8 cellular contexts compared by ENCODE assay signal in the genomic region with DNA sequence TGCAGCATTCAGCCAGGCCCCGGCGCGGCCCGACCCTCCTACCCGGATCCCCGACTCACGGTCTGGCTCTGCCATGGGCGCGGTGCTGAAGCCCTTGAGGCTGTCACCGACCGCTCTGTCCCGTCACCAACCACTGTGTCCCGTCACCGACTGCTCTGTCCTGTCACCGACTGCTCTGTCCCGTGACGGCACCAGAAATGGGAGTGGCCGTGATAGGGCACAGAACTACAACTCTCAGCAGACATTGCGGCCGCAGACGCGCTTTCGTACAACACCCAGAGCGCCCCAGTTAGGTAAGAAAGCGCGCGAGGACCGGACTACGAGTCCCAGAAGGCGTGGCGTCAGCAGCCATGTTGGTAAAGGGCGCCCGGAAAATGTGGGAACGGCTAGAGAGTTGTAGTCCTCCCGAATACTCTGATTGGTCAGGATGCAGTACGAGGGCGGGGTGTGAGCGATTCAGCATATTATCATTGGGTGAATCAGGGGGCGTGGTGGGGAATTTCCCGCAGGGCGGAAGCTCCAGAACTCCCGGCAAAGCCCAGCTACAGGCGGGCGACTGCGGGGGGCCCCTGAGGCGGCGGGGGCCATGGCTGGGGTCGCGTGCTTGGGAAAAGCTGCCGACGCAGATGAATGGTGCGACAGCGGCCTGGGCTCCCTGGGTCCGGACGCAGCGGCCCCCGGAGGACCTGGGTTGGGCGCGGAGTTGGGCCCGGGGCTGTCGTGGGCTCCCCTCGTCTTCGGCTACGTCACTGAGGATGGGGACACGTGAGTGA. TPM values are rescaled to one million over a fixed set of nuclear protein-coding genes. Genes with fewer than 3 reads are reported as not detected.
DNase-seq lines count a peak whose midpoint lies in the region; ATAC-seq and TF ChIP-seq lines count a peak whose summit lies in the region.

A gene with protein sequence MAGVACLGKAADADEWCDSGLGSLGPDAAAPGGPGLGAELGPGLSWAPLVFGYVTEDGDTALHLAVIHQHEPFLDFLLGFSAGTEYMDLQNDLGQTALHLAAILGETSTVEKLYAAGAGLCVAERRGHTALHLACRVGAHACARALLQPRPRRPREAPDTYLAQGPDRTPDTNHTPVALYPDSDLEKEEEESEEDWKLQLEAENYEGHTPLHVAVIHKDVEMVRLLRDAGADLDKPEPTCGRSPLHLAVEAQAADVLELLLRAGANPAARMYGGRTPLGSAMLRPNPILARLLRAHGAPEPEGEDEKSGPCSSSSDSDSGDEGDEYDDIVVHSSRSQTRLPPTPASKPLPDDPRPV (plus strand): TSS at position 523 of the 773 bp plus-strand sequence. CDS start 64 bp downstream, at position 587.
TSS of gene SIRT2 (minus strand) at position 172 of the 773 bp plus-strand sequence. CDS start at position 75, 97 bp downstream.

- H3K4me1 ChIP-seq in suprapubic skin: peaks cover 39% of the 10 kb centered on the region

- no peak for TF ChIP-seq CTCF in GM06990 (IDR thresholded peaks at IDR 0.05; ENCODE audit: insufficient read depth, low read length, poor library complexity, severe bottlenecking)
- no peak for TF ChIP-seq CTCF in suprapubic skin (IDR thresholded peaks at IDR 0.05)

- H3K27me3 ChIP-seq in GM06990 (replicated peaks; ENCODE audit: control insufficient read depth, insufficient read depth, low read length) (no peaks in the 10 kb centered on the region), suprapubic skin (no peaks in the 10 kb centered on the region)

- no peaks in the 10 kb centered on the region for H3K27me3 Mint-ChIP-seq in activated naive CD4-positive, alpha-beta T cell treated with anti-CD3 and anti-CD28 coated beads, Interleukin-2, amount 50 U/mL, for 24 hours

- peaks cover 47% of the 10 kb centered on the region for H3K4me1 Mint-ChIP-seq in activated naive CD4-positive, alpha-beta T cell treated with anti-CD3 and anti-CD28 coated beads, Interleukin-2, amount 50 U/mL, for 24 hours

- ATAC-seq in HG02588 (IDR thresholded peaks at IDR 0.05; ENCODE audit: unreplicated experiment): peak; percentile 89
- ATAC-seq in SK-N-SH treated with all-trans-retinoic acid at 6 μM for 48 hours: peak; percentile 97

- TF ChIP-seq EP300 in suprapubic skin (IDR thresholded peaks at IDR 0.05): no peak

- peak in 1 of 2 donors; percentile 84 for TF ChIP-seq POLR2A in suprapubic skin (IDR thresholded peaks at IDR 0.05)

- peak; percentile 96 for DNase-seq in GM06990 (ENCODE audit: extremely low read depth, insufficient read length)
- peak; percentile 97 for DNase-seq in NCI-H1092 (lab: John Stamatoyannopoulos, UW)
- peak; percentile 100 for DNase-seq in globus pallidus (ENCODE audit: low spot score)
- DNase-seq in nucleus accumbens (lab: John Stamatoyannopoulos, UW): peak; percentile 75 to 100 (median 100)
- DNase-seq in suprapubic skin (ENCODE audit: low spot score in 2 of 2): peak; percentile 100

- H3K27ac Mint-ChIP-seq in activated naive CD4-positive, alpha-beta T cell treated with anti-CD3 and anti-CD28 coated beads, Interleukin-2, amount 50 U/mL, for 24 hours: peak within 1 kb of the TSS; percentile 97

- no peaks in the 10 kb centered on the region for H3K9me3 Mint-ChIP-seq in activated naive CD4-positive, alpha-beta T cell treated with anti-CD3 and anti-CD28 coated beads, Interleukin-2, amount 50 U/mL, for 24 hours

- H3K36me3 ChIP-seq in GM06990 (ENCODE audit: control insufficient read depth, insufficient read depth, low read length) (no peaks in the 10 kb centered on the region), suprapubic skin (peaks cover under 1% of the 10 kb centered on the region)

- peak within 1 kb of the TSS; percentile 77 for H3K4me3 ChIP-seq in GM06990 (replicated peaks; ENCODE audit: low read depth, low read length)
- H3K4me3 ChIP-seq in suprapubic skin: peak within 1 kb of the TSS; percentile 94

- no peaks in the 10 kb centered on the region for H3K9me3 ChIP-seq in suprapubic skin

- H3K36me3 Mint-ChIP-seq in activated naive CD4-positive, alpha-beta T cell treated with anti-CD3 and anti-CD28 coated beads, Interleukin-2, amount 50 U/mL, for 24 hours: peaks cover 10% of the 10 kb centered on the region

- peak within 1 kb of the TSS; percentile 99 for H3K4me3 Mint-ChIP-seq in activated naive CD4-positive, alpha-beta T cell treated with anti-CD3 and anti-CD28 coated beads, Interleukin-2, amount 50 U/mL, for 24 hours

- WGBS in suprapubic skin: under 1% methylated on average over 32 of the region's 65 CpGs

- peak within 1 kb of the TSS; percentile 93 for H3K27ac ChIP-seq in suprapubic skin

TF ChIP-seq in SK-N-SH treated with all-trans-retinoic acid at 6 μM for 48 hours, 23 proteins besides CTCF, POLR2A, EP300 and RAD21:
- TF ChIP-seq ZNF565 (CRISPR knock-in tag; conservative IDR thresholded peaks at IDR 0.05; ENCODE audit: low read depth): no peak
- peak; percentile 87; the same call in 1 of the 2 replicates for TF ChIP-seq PATZ1 (CRISPR knock-in tag; IDR thresholded peaks at IDR 0.05; ENCODE audit: borderline replicate concordance)
- no peak for TF ChIP-seq GLIS3 (CRISPR knock-in tag; IDR thresholded peaks at IDR 0.05)
- TF ChIP-seq PPARA (CRISPR knock-in tag; IDR thresholded peaks at IDR 0.05; ENCODE audit: borderline replicate concordance): no peak
- 0 out of 2 replicates have a peak, but pooled peaks have one; percentile 68 for TF ChIP-seq TSHZ2 (CRISPR knock-in tag; IDR thresholded peaks at IDR 0.05)
- no peak for TF ChIP-seq ARNTL (CRISPR knock-in tag; IDR thresholded peaks at IDR 0.05; ENCODE audit: borderline replicate concordance, low read depth)

RNA-seq across cellular contexts. Expression of the first gene that starts in this region (rescaled TPM):
- total RNA-seq in suprapubic skin: 10 to 100 TPM; 18.1 to 25.4 (median 21.1) TPM

RNA-seq across cellular contexts. Expression of gene SIRT2, which starts in this region (rescaled TPM):
- total RNA-seq in suprapubic skin: 100 to 1,000 TPM in 1 of 4 donors, 10 to 100 TPM in 3; 90.4 to 100 (median 96.2) TPM

Comparison
In these comparisons a context has a peak if more than half of its experiments do, and no peak if none do; other contexts are left out.
1. Peak in every context shown above with its lines: DNase-seq, ATAC-seq, H3K4me3 ChIP-seq and H3K27ac ChIP-seq.